ENCODE assay signal across 8 cellular contexts in the genomic region with DNA sequence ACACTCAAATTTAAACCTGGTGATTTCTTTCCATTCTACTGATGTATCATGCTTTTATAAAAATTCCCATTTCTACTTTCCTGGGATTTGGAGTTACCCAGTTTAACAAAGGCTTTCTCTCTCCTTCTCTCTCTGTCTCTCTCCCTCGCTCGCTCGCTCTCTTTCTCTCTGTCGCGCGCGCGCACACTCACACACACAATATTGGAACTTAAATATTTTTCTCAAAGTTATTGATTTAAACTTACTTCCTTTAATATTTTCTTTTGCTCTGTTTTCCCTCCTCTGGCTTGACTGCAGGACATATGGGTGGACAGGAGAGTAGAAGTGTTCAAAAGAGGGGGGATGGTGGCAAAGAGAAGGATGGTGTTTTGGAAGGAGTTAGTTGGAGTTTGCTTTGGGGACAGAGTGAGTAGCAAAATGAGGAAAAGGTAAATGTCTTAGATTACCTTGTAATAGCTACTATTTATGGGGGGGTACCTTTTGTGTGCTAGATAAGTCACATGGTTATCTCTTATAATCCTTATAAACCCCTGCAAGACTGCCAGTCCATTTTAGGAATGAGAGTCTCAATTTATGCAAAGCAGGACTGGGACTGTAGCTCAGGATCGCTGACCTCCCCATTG. TPM values are rescaled to one million over a fixed set of nuclear protein-coding genes. Genes with fewer than 3 reads are reported as not detected.
DNase-seq lines count a peak whose midpoint lies in the region; ATAC-seq and TF ChIP-seq lines count a peak whose summit lies in the region.

No MANE protein-coding gene starts in this region.

- no peaks in the 10 kb centered on the region for H3K36me3 Mint-ChIP-seq in brain

- H3K4me1 ChIP-seq in DND-41 (ENCODE audit: insufficient read depth, low read length) (peaks cover 47% of the 10 kb centered on the region), lung (ENCODE audit: control insufficient read depth in 2 of 2, insufficient read depth in 2 of 2, low read length in 2 of 2) (peaks cover 10% of the 10 kb centered on the region in 2 donors), uterus (no peaks in the 10 kb centered on the region)

- peak overlapping the region; percentile 97 for H3K4me2 ChIP-seq in DND-41 (ENCODE audit: insufficient read depth, low read length)

- H3K4me3 Mint-ChIP-seq in brain = peak overlapping the region; percentile 89 to 95 (median 92)

- peaks cover 34% of the 10 kb centered on the region for H3K4me1 Mint-ChIP-seq in brain

- H3K4me3 ChIP-seq in DND-41 (ENCODE audit: low read depth in 1 of 2, low read length in 2 of 2) (peak overlapping the region; percentile 58 to 99), MG63 (peak overlapping the region; percentile 93), lung (peak overlapping the region; percentile 78), uterus (peak overlapping the region; percentile 89)

- WGBS in lung, 2 donors = 12 to 14% methylated on average over 9 of the region's 9 CpGs

- peak overlapping the region; percentile 99 for H2AFZ ChIP-seq in DND-41 (ENCODE audit: low read depth, low read length)

- H3K9me3 Mint-ChIP-seq in brain = peaks cover 9 to 26% (median 18%) of the 10 kb centered on the region in 5 experiments

- H3K27ac Mint-ChIP-seq in brain = peak overlapping the region; percentile 75 to 90 (median 84)

- peaks cover 8% of the 10 kb centered on the region; the same call in 1 of the 2 replicates for H4K20me1 ChIP-seq in DND-41 (ENCODE audit: insufficient read depth, low read length)

- H3K27me3 Mint-ChIP-seq in brain = peaks cover 8% of the 10 kb centered on the region

- peaks cover 48% of the 10 kb centered on the region for H3K79me2 ChIP-seq in DND-41 (ENCODE audit: insufficient read depth, low read length)

- no peaks in the 10 kb centered on the region for H3K27me3 ChIP-seq in DND-41 (ENCODE audit: insufficient read depth, low read length, poor library complexity)
- H3K27me3 ChIP-seq in MG63 = no peaks in the 10 kb centered on the region
- H3K27me3 ChIP-seq in lung (ENCODE audit: control insufficient read depth, insufficient read depth) = no peaks in the 10 kb centered on the region
- H3K27me3 ChIP-seq in uterus = no peaks in the 10 kb centered on the region

- peak overlapping the region; percentile 96 for H3K9ac ChIP-seq in DND-41 (ENCODE audit: low read depth, low read length)

- ATAC-seq in DND-41 (ENCODE audit: insufficient read depth, low read depth) = no peak
- no peak for ATAC-seq in lung (ENCODE audit: insufficient read depth, low FRiP score)
- ATAC-seq in HG03520 (IDR thresholded peaks at IDR 0.05; ENCODE audit: unreplicated experiment) = no peak

- intact Hi-C loops in uterus (cut with DNase I; ENCODE audit: low total_unique reads) = no loop called here

- H3K9me3 ChIP-seq in DND-41 (ENCODE audit: insufficient read depth, low read length, severe bottlenecking) (no peaks in the 10 kb centered on the region), MG63 (peaks cover 7% of the 10 kb centered on the region), lung (ENCODE audit: control insufficient read depth in 2 of 2, insufficient read depth in 1 of 2, low read length in 1 of 2) (no peaks in the 10 kb centered on the region), uterus (peaks cover 0 to 3% of the 10 kb centered on the region in 2 donors)

- peak; percentile 33 for DNase-seq in DND-41
- DNase-seq in MG63 = no peak
- no peak for DNase-seq in lung (ENCODE audit: low spot score)
- no peak for DNase-seq in uterus
- no peak for DNase-seq in stimulated activated CD4-positive, alpha-beta T cell treated with anti-CD3 and anti-CD28 coated beads, Interleukin-4, amount 100 ng/mL, for 4 hours
- no peak for DNase-seq in NCI-H1417 treated with DMSO at 0.1 percent for 48 hours (lab: John Stamatoyannopoulos, UW)

- H3K27ac ChIP-seq in DND-41 (ENCODE audit: low read length) (peak overlapping the region; percentile 82), lung (ENCODE audit: low read depth in 1 of 2, low read length in 1 of 2) (peak overlapping the region; percentile 92 to 98), uterus (peak overlapping the region; percentile 89 to 90)

- peaks cover 12% of the 10 kb centered on the region; the same call in 1 of the 2 replicates for H3K36me3 ChIP-seq in DND-41 (ENCODE audit: insufficient read depth, low read length)
- H3K36me3 ChIP-seq in MG63 = peaks cover 28% of the 10 kb centered on the region
- H3K36me3 ChIP-seq in lung (ENCODE audit: control insufficient read depth in 2 of 2, insufficient read depth in 2 of 2, low read length in 2 of 2) = peaks cover 0 to 3% of the 10 kb centered on the region in 2 donors
- H3K36me3 ChIP-seq in uterus = no peaks in the 10 kb centered on the region

- TF ChIP-seq CTCF in DND-41 (IDR thresholded peaks at IDR 0.05; ENCODE audit: borderline replicate concordance, extremely low read depth, low read length, poor library complexity, severe bottlenecking) (no peak), brain (conservative IDR thresholded peaks at IDR 0.05) (no peak), lung (IDR thresholded peaks at IDR 0.05; ENCODE audit: control extremely low read depth, extremely low read depth) (no peak), uterus (IDR thresholded peaks at IDR 0.05) (no peak)

- TF ChIP-seq POLR2A in uterus (IDR thresholded peaks at IDR 0.05) = no peak

RNA-seq across cellular contexts. Expression of a gene that starts 0.9 kb away (rescaled TPM):
- total RNA-seq in MG63 (2014; rRNA removed; shearing (Covaris generic); ENCODE audit: low replicate concordance) = 12.3 and 13.6 TPM in 2 replicates
- polyA plus RNA-seq in brain (ENCODE audit: insufficient read depth, low read depth, low replicate concordance) (19.1 TPM), lung (10 to 100 TPM; 22.7 to 51.3 TPM)
- total RNA-seq in lung (10 to 100 TPM; 36.2 to 88.7 TPM), uterus (10 to 100 TPM; 17.4 to 80.0 (median 35.0) TPM)

RNA-seq across cellular contexts. Expression of a gene that starts 46.1 kb away (rescaled TPM):
- total RNA-seq in MG63 (2014; rRNA removed; shearing (Covaris generic); ENCODE audit: low replicate concordance) = 14.2 and 19.3 TPM in 2 replicates
- polyA plus RNA-seq in brain (ENCODE audit: insufficient read depth, low read depth, low replicate concordance) (15.3 TPM), lung (1 to 10 TPM; 7.2 to 9.5 TPM)
- total RNA-seq in lung (10 to 100 TPM in 1 of 2 donors, 1 to 10 TPM in 1; 9.9 to 21.4 TPM), uterus (10 to 100 TPM in 3 of 4 donors, 1 to 10 TPM in 1; 6.9 to 26.1 (median 14.3) TPM)
